In genomic region chr15:39285066-39285465, GRCh38 we compare ENCODE assay signal across 19 cellular contexts.
DNase-seq lines count a peak whose midpoint lies in the region; TF ChIP-seq lines count a peak whose summit lies in the region.
"Had no signal": no experiment of that assay in that cellular context is flagged by ENCODE, and none has a peak within 500 bp of the region (broad histone marks: within the 10 kb centered on the region; RNA-seq: fewer than 3 reads in every experiment).

No MANE protein-coding gene starts in this region.

- no peaks in the 10 kb centered on the region for H3K9me3 ChIP-seq in osteoblast (ENCODE audit: low read depth, low read length)

- no peaks in the 10 kb centered on the region for H3K36me3 ChIP-seq in osteoblast (ENCODE audit: insufficient read depth, low read length)

- H3K27me3 ChIP-seq in osteoblast (ENCODE audit: insufficient read depth, low read length): no peaks in the 10 kb centered on the region

- no peak overlapping the region for H2AFZ ChIP-seq in osteoblast (ENCODE audit: low read length)

- no peaks in the 10 kb centered on the region for H3K79me2 ChIP-seq in osteoblast (ENCODE audit: insufficient read depth, low read length)

- H4K20me1 ChIP-seq in osteoblast (ENCODE audit: insufficient read depth, low read length): no peaks in the 10 kb centered on the region

- DNase-seq in EH (ENCODE audit: low read depth) (peak; percentile 74), amniotic epithelial cell (ENCODE audit: low read depth) (peak; percentile 22), fibroblast of peridontal ligament (ENCODE audit: extremely low read depth) (peak; percentile 55), osteoblast (ENCODE audit: insufficient read length, low spot score, missing footprints) (peak; percentile 60), NOMO-1 treated with dmso at 0.1 percent for 144 hours (lab: John Stamatoyannopoulos, UW; ENCODE audit: unreplicated experiment) (no peak), ecto neural progenitor cell (ENCODE audit: low spot score) (no peak), mesenteric fat pad (ENCODE audit: low spot score) (no peak)
- DNase-seq in stimulated activated CD8-positive, alpha-beta memory T cell treated with anti-CD3 and anti-CD28 coated beads, Interleukin-4, amount 100 ng/mL, for 48 hours: no peak
- DNase-seq: Calu3; CD8-positive, alpha-beta memory T cell; EL; H7; NCI-H1105; NCI-H2029 treated with DMSO at 0.1 percent for 48 hours; NCI-H226; NCI-H510A treated with DMSO at 0.1 percent for 48 hours; NCI-H748 treated with DMSO at 0.1 percent for 48 hours had no signal

- peak overlapping the region; percentile 81 for H3K27ac ChIP-seq in osteoblast (ENCODE audit: low read depth, low read length)
- H3K27ac ChIP-seq: C4-2B, KMS-11 had no signal

- no peak for TF ChIP-seq CTCF in osteoblast (IDR thresholded peaks at IDR 0.05; ENCODE audit: extremely low read depth, low read depth, low read length)

- peaks cover 59% of the 10 kb centered on the region for H3K4me1 ChIP-seq in osteoblast (ENCODE audit: insufficient read depth, low read length)

- no peak overlapping the region for H3K4me3 ChIP-seq in osteoblast (ENCODE audit: insufficient read depth, low read length)

- peak overlapping the region; percentile 41 for H3K4me2 ChIP-seq in osteoblast (ENCODE audit: insufficient read depth, low read length)
- H3K4me2 ChIP-seq: KMS-11 had no signal

Comparison
In these comparisons a context has a peak if more than half of its experiments do, and no peak if none do; other contexts are left out.
1. DNase-seq: peak in EH (single experiment), amniotic epithelial cell (single experiment), fibroblast of peridontal ligament (single experiment) and osteoblast (single experiment); none in NOMO-1 treated with dmso at 0.1 percent for 144 hours (single experiment), ecto neural progenitor cell (single experiment), mesenteric fat pad (single experiment) and stimulated activated CD8-positive, alpha-beta memory T cell treated with anti-CD3 and anti-CD28 coated beads, Interleukin-4, amount 100 ng/mL, for 48 hours (single experiment).